25 cellular contexts compared by ENCODE assay signal in the genomic region with DNA sequence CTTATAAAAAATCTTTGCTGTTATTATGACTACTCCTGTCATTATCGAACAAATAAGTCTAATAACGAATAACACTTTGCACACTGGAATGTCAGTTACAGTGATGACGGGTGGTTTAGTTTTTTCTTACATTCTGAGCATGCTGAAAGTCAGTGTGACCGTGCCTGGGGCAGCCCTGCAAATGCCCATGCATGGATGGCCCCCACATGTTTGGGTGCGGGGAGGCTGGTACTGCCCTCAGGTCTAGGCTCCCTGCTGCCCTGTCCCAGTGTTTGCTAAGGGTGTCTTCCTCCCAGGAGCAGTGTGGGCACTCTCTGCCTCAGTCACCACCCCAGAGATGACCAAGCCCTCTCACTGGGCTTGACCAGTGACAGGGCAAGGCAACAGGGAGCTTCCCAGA. TPM values are rescaled to one million over a fixed set of nuclear protein-coding genes. Genes with fewer than 3 reads are reported as not detected.
"Had no signal": no experiment of that assay in that cellular context is flagged by ENCODE, and none has a peak within 500 bp of the region (broad histone marks: within the 10 kb centered on the region; RNA-seq: fewer than 3 reads in every experiment).

No MANE protein-coding gene starts in this region.

- H3K4me1 Mint-ChIP-seq: naive thymus-derived CD8-positive, alpha-beta T cell; nephron; stimulated activated naive B cell treated with anti-CD40 and anti-IgM and Interleukin-4, amounts not matched to agents 10 μg/mL and 1 μg/mL and 100 μg/mL, for 72 hours had no signal

- H3K27ac Mint-ChIP-seq: naive thymus-derived CD8-positive, alpha-beta T cell; progenitor cell of endocrine pancreas; stimulated activated naive B cell treated with anti-CD40 and anti-IgM and Interleukin-4, amounts not matched to agents 10 μg/mL and 1 μg/mL and 100 μg/mL, for 72 hours had no signal

- H3K4me3 Mint-ChIP-seq: naive thymus-derived CD8-positive, alpha-beta T cell; nephron; neural crest cell; stimulated activated naive B cell treated with anti-CD40 and anti-IgM and Interleukin-4, amounts not matched to agents 10 μg/mL and 1 μg/mL and 100 μg/mL, for 72 hours had no signal

- H3K36me3 Mint-ChIP-seq: naive thymus-derived CD8-positive, alpha-beta T cell; stimulated activated naive B cell treated with anti-CD40 and anti-IgM and Interleukin-4, amounts not matched to agents 10 μg/mL and 1 μg/mL and 100 μg/mL, for 72 hours had no signal

- H3K27me3 Mint-ChIP-seq: naive thymus-derived CD8-positive, alpha-beta T cell had no signal

- H3K9me3 Mint-ChIP-seq: naive thymus-derived CD8-positive, alpha-beta T cell; nephron; neural crest cell; stimulated activated naive B cell treated with anti-CD40 and anti-IgM and Interleukin-4, amounts not matched to agents 10 μg/mL and 1 μg/mL and 100 μg/mL, for 72 hours had no signal

RNA-seq across cellular contexts. Expression of a gene that starts 3.0 kb away (rescaled TPM):
- total RNA-seq: heart right ventricle; hepatocyte; kidney epithelial cell; left ventricle myocardium inferior; lower leg skin; lung; mucosa of gallbladder; naive thymus-derived CD8-positive, alpha-beta T cell; neural crest cell; occipital lobe; ovary; progenitor cell of endocrine pancreas; pulmonary artery endothelial cell; right cardiac atrium; skeletal muscle tissue; smooth muscle cell; thyroid gland; transverse colon; upper lobe of left lung; urinary bladder; vagina had no signal

RNA-seq across cellular contexts. Expression of a gene that starts 10.2 kb away (rescaled TPM):
- total RNA-seq: heart right ventricle; hepatocyte; kidney epithelial cell; left ventricle myocardium inferior; lower leg skin; lung; mucosa of gallbladder; naive thymus-derived CD8-positive, alpha-beta T cell; neural crest cell; occipital lobe; ovary; progenitor cell of endocrine pancreas; pulmonary artery endothelial cell; right cardiac atrium; skeletal muscle tissue; smooth muscle cell; stomach; testis; thyroid gland; transverse colon; upper lobe of left lung; urinary bladder; vagina had no signal

RNA-seq across cellular contexts. Expression of a gene that starts 48.5 kb away (rescaled TPM):
- total RNA-seq: heart right ventricle; hepatocyte; kidney epithelial cell; left ventricle myocardium inferior; lower leg skin; lung; mucosa of gallbladder; naive thymus-derived CD8-positive, alpha-beta T cell; neural crest cell; occipital lobe; ovary; progenitor cell of endocrine pancreas; pulmonary artery endothelial cell; right cardiac atrium; skeletal muscle tissue; smooth muscle cell; stomach; thyroid gland; transverse colon; upper lobe of left lung; urinary bladder; vagina had no signal
